In the genomic region with DNA sequence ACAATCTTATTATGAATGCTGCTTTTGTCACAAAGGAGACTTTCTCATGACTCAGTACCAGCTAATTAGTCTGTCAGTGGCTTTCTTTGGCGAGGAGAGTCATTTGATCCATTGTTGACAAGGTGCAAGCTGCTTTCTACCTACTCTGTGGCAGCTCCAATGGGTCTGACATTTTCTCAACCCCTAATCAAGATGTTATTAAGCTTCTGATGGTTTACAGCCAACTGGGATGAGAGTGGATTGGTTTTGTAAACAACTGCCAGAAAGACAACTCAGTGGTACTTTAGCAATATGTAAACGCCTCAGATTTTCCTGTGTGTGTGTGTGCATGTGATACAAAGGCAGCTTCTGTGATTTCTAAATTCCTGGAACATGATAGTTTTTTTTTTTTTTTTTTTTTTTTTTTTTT, we compare ENCODE assay signal across 16 cellular contexts. TPM values are rescaled to one million over a fixed set of nuclear protein-coding genes. Genes with fewer than 3 reads are reported as not detected.
DNase-seq lines count a peak whose midpoint lies in the region; TF ChIP-seq lines count a peak whose summit lies in the region.
"Had no signal": no experiment of that assay in that cellular context is flagged by ENCODE, and none has a peak within 500 bp of the region (broad histone marks: within the 10 kb centered on the region; RNA-seq: fewer than 3 reads in every experiment).

No MANE protein-coding gene starts in this region.

- H3K4me3 ChIP-seq in cardiac fibroblast (replicated peaks in 1 of 2; ENCODE audit: low read depth in 2 of 2, low read length in 2 of 2) (no peak overlapping the region), neural progenitor cell (no peak overlapping the region)
- H3K4me3 ChIP-seq: ascending aorta, prostate gland had no signal

- no peak overlapping the region for H2AFZ ChIP-seq in neural progenitor cell (replicated peaks)

- H3K4me3 Mint-ChIP-seq in neural progenitor cell = no peak overlapping the region
- H3K4me3 Mint-ChIP-seq: activated CD4-positive, alpha-beta T cell treated with anti-CD3 and anti-CD28 coated beads for 36 hours; activated T-cell treated with anti-CD3 and anti-CD28 coated beads, Interleukin-2, amount 50 U/mL, for 72 hours; mesothelial cell of epicardium; stimulated activated naive CD8-positive, alpha-beta T cell treated with anti-CD3 and anti-CD28 coated beads, Interleukin-15, amount 100 ng/mL, for 72 hours had no signal

- no peaks in the 10 kb centered on the region for H3K9me3 Mint-ChIP-seq in neural progenitor cell
- H3K9me3 Mint-ChIP-seq: activated T-cell treated with anti-CD3 and anti-CD28 coated beads, Interleukin-2, amount 50 U/mL, for 72 hours; mesothelial cell of epicardium; stimulated activated naive CD8-positive, alpha-beta T cell treated with anti-CD3 and anti-CD28 coated beads, Interleukin-15, amount 100 ng/mL, for 72 hours had no signal

- no peaks in the 10 kb centered on the region for H3K36me3 ChIP-seq in neural progenitor cell
- H3K36me3 ChIP-seq: ascending aorta, prostate gland had no signal

- no peaks in the 10 kb centered on the region for H3K4me1 Mint-ChIP-seq in neural progenitor cell
- H3K4me1 Mint-ChIP-seq: mesothelial cell of epicardium had no signal

- peak overlapping the region; percentile 52 for H3K4me2 ChIP-seq in neural progenitor cell

- H3K79me2 ChIP-seq in neural progenitor cell (ENCODE audit: low read depth) = no peaks in the 10 kb centered on the region

- peaks cover 6% of the 10 kb centered on the region for H3K27me3 Mint-ChIP-seq in neural progenitor cell (ENCODE audit: insufficient read depth, low read depth)
- H3K27me3 Mint-ChIP-seq: activated CD4-positive, alpha-beta T cell treated with anti-CD3 and anti-CD28 coated beads for 36 hours; stimulated activated naive CD8-positive, alpha-beta T cell treated with anti-CD3 and anti-CD28 coated beads, Interleukin-15, amount 100 ng/mL, for 72 hours had no signal

- H3K36me3 Mint-ChIP-seq in neural progenitor cell = no peaks in the 10 kb centered on the region
- H3K36me3 Mint-ChIP-seq: mesothelial cell of epicardium had no signal

- H3K4me1 ChIP-seq in neural progenitor cell = peaks cover 6% of the 10 kb centered on the region
- H3K4me1 ChIP-seq: ascending aorta, prostate gland had no signal

- no peaks in the 10 kb centered on the region for H4K20me1 ChIP-seq in neural progenitor cell (ENCODE audit: low read depth)

- DNase-seq in H4 (ENCODE audit: low spot score) (peak; percentile 87), NCI-H2107 treated with DMSO at 0.1 percent for 48 hours (lab: John Stamatoyannopoulos, UW; ENCODE audit: unreplicated experiment) (peak; percentile 81), cardiac fibroblast (ENCODE audit: low read depth in 2 of 2) (peak; percentile 62 to 68), neural progenitor cell (ENCODE audit: low spot score) (peak; percentile 36), T-helper 9 cell (no peak), GM10266 (ENCODE audit: extremely low spot score) (no peak), AG20443 (ENCODE audit: low spot score) (no peak)
- no peak for DNase-seq in activated T-cell treated with anti-CD3 and anti-CD28 coated beads, Interleukin-2, amount 50 U/mL, for 1 hour
- DNase-seq: activated CD4-positive, alpha-beta T cell treated with anti-CD3 and anti-CD28 coated beads for 36 hours; activated T-cell treated with anti-CD3 and anti-CD28 coated beads, Interleukin-2, amount 50 U/mL, for 72 hours; stimulated activated CD4-positive, alpha-beta T cell treated with anti-CD3 and anti-CD28 coated beads, Interleukin-4, amount 100 ng/mL, for 4 hours; stimulated activated naive CD8-positive, alpha-beta T cell treated with anti-CD3 and anti-CD28 coated beads, Interleukin-15, amount 100 ng/mL, for 72 hours had no signal

- no peak overlapping the region for H3K27ac Mint-ChIP-seq in neural progenitor cell
- H3K27ac Mint-ChIP-seq: activated CD4-positive, alpha-beta T cell treated with anti-CD3 and anti-CD28 coated beads for 36 hours; activated T-cell treated with anti-CD3 and anti-CD28 coated beads, Interleukin-2, amount 50 U/mL, for 72 hours; mesothelial cell of epicardium; stimulated activated naive CD8-positive, alpha-beta T cell treated with anti-CD3 and anti-CD28 coated beads, Interleukin-15, amount 100 ng/mL, for 72 hours had no signal

- peaks cover 14% of the 10 kb centered on the region for H3K27me3 ChIP-seq in neural progenitor cell
- H3K27me3 ChIP-seq: ascending aorta had no signal

- H3F3A ChIP-seq in neural progenitor cell (ENCODE audit: low read depth) = no peaks in the 10 kb centered on the region

- TF ChIP-seq CTCF in cardiac fibroblast (IDR thresholded peaks at IDR 0.05; ENCODE audit: low read depth, low read length) = no peak
- no peak for TF ChIP-seq CTCF in neural progenitor cell (IDR thresholded peaks at IDR 0.05)
- no peak for TF ChIP-seq CTCF in GM10266 (IDR thresholded peaks at IDR 0.05; ENCODE audit: control insufficient read depth, insufficient read depth, low read depth, missing control alignments)

- no peaks in the 10 kb centered on the region for H3K9me3 ChIP-seq in neural progenitor cell (ENCODE audit: low read depth)
- H3K9me3 ChIP-seq: ascending aorta, prostate gland had no signal

- H3K27ac ChIP-seq in neural progenitor cell = no peak overlapping the region
- H3K27ac ChIP-seq: ascending aorta, prostate gland had no signal

- no peak overlapping the region for H3K9ac ChIP-seq in neural progenitor cell

RNA-seq across cellular contexts. Expression of a gene that starts 8.2 kb away (rescaled TPM):
- total RNA-seq in H4 (2014; rRNA removed; shearing (Covaris generic)) = 14.1 and 21.1 TPM in 2 replicates
- 1.5 and 2.1 TPM in 2 replicates for total RNA-seq in neural progenitor cell (ENCODE audit: low replicate concordance)

RNA-seq across cellular contexts. Expression of a gene that starts 32.7 kb away (rescaled TPM):
- total RNA-seq in H4 (2014; rRNA removed; shearing (Covaris generic)) = not detected in 2 replicates
- total RNA-seq in neural progenitor cell (ENCODE audit: low replicate concordance) = not detected in 2 replicates
- total RNA-seq: activated CD4-positive, alpha-beta T cell treated with anti-CD3 and anti-CD28 coated beads for 36 hours; activated T-cell treated with anti-CD3 and anti-CD28 coated beads, Interleukin-2, amount 50 U/mL, for 72 hours; ascending aorta; endothelial cell of umbilical vein; prostate gland had no signal

Comparison
In these comparisons a context has a peak if more than half of its experiments do, and no peak if none do; other contexts are left out.
1. DNase-seq: peak in H4 (single experiment), NCI-H2107 treated with DMSO at 0.1 percent for 48 hours (single experiment), cardiac fibroblast (2 of 2) and neural progenitor cell (single experiment); none in T-helper 9 cell (single experiment), activated T-cell treated with anti-CD3 and anti-CD28 coated beads, Interleukin-2, amount 50 U/mL, for 1 hour (single experiment), GM10266 (single experiment) and AG20443 (single experiment).